ENCODE assay signal across 20 cellular contexts in the genomic region with DNA sequence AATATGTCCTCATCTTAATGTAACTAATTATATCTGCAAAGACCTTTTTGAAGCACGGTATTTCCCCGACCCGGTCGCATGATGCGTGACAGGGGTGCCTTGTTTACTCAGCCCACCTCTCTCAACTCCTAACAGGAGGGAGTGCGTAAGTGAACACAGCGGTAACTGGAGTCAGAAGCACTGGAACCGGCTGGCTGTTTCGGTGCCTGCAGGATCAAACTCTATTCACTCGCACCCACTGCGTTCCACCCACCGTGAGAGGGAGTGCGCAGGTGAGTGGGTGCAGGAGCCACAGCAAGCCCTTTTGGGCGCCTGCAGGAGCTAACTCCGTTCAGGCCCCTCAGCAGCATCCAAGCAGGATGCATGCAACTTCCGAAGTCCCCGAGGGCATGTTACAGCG.
"Had no signal": no experiment of that assay in that cellular context is flagged by ENCODE, and none has a peak within 500 bp of the region (broad histone marks: within the 10 kb centered on the region; RNA-seq: fewer than 3 reads in every experiment).

No MANE protein-coding gene starts in this region.

- H3K4me3 ChIP-seq: dorsolateral prefrontal cortex, mucosa of descending colon, pancreas, prostate gland, right lobe of liver, testis, tibial nerve had no signal

- H3K27ac Mint-ChIP-seq: naive thymus-derived CD8-positive, alpha-beta T cell; stimulated activated naive B cell treated with anti-CD40 and anti-IgM and Interleukin-4, amounts not matched to agents 10 μg/mL and 1 μg/mL and 100 μg/mL, for 72 hours; stimulated activated naive CD8-positive, alpha-beta T cell treated with anti-CD3 and anti-CD28 coated beads, Interleukin-15, amount 100 ng/mL, for 72 hours had no signal

- H3K4me1 Mint-ChIP-seq: central memory CD8-positive, alpha-beta T cell; naive thymus-derived CD8-positive, alpha-beta T cell; stimulated activated naive B cell treated with anti-CD40 and anti-IgM and Interleukin-4, amounts not matched to agents 10 μg/mL and 1 μg/mL and 100 μg/mL, for 72 hours; stimulated activated naive CD8-positive, alpha-beta T cell treated with anti-CD3 and anti-CD28 coated beads, Interleukin-15, amount 100 ng/mL, for 72 hours had no signal

- DNase-seq: cortex of kidney; dorsolateral prefrontal cortex; effector CD8-positive, alpha-beta T cell; mucosa of descending colon; naive thymus-derived CD8-positive, alpha-beta T cell; occipital lobe; retina; right lobe of liver; stimulated activated CD4-positive, alpha-beta T cell treated with anti-CD3 and anti-CD28 coated beads, Interleukin-2, amount 100 ng/mL, for 24 hours; stimulated activated CD4-positive, alpha-beta T cell treated with anti-CD3 and anti-CD28 coated beads, Interleukin-4, amount 100 ng/mL, for 4 hours; stimulated activated naive B cell treated with anti-CD40 and anti-IgM and Interleukin-4, amounts not matched to agents 10 μg/mL and 1 μg/mL and 100 μg/mL, for 72 hours; stimulated activated naive CD8-positive, alpha-beta T cell treated with anti-CD3 and anti-CD28 coated beads, Interleukin-15, amount 100 ng/mL, for 72 hours; testis had no signal

- H3K27ac ChIP-seq: dorsolateral prefrontal cortex, pancreas, prostate gland, right lobe of liver, testis, tibial nerve had no signal

- H3K9me3 Mint-ChIP-seq: stimulated activated naive B cell treated with anti-CD40 and anti-IgM and Interleukin-4, amounts not matched to agents 10 μg/mL and 1 μg/mL and 100 μg/mL, for 72 hours had no signal

- H3K27me3 Mint-ChIP-seq: central memory CD8-positive, alpha-beta T cell; naive thymus-derived CD8-positive, alpha-beta T cell; stimulated activated naive B cell treated with anti-CD40 and anti-IgM and Interleukin-4, amounts not matched to agents 10 μg/mL and 1 μg/mL and 100 μg/mL, for 72 hours; stimulated activated naive CD8-positive, alpha-beta T cell treated with anti-CD3 and anti-CD28 coated beads, Interleukin-15, amount 100 ng/mL, for 72 hours had no signal

- H3K9me3 ChIP-seq: mucosa of descending colon, pancreas, prostate gland, right lobe of liver, testis, tibial nerve had no signal

- H3K27me3 ChIP-seq: dorsolateral prefrontal cortex, pancreas, right lobe of liver, testis, tibial nerve had no signal

- H3K4me3 Mint-ChIP-seq: central memory CD8-positive, alpha-beta T cell; naive thymus-derived CD8-positive, alpha-beta T cell; neural crest cell; stimulated activated naive B cell treated with anti-CD40 and anti-IgM and Interleukin-4, amounts not matched to agents 10 μg/mL and 1 μg/mL and 100 μg/mL, for 72 hours; stimulated activated naive CD8-positive, alpha-beta T cell treated with anti-CD3 and anti-CD28 coated beads, Interleukin-15, amount 100 ng/mL, for 72 hours had no signal

- H3K4me1 ChIP-seq: pancreas, prostate gland, right lobe of liver, testis, tibial nerve had no signal

- ATAC-seq: esophagus mucosa; left cardiac atrium; mucosa of descending colon; naive thymus-derived CD8-positive, alpha-beta T cell; pancreas; right lobe of liver; stimulated activated naive B cell treated with anti-CD40 and anti-IgM and Interleukin-4, amounts not matched to agents 10 μg/mL and 1 μg/mL and 100 μg/mL, for 72 hours; stimulated activated naive CD8-positive, alpha-beta T cell treated with anti-CD3 and anti-CD28 coated beads, Interleukin-15, amount 100 ng/mL, for 72 hours had no signal

- H3K36me3 Mint-ChIP-seq: naive thymus-derived CD8-positive, alpha-beta T cell; stimulated activated naive B cell treated with anti-CD40 and anti-IgM and Interleukin-4, amounts not matched to agents 10 μg/mL and 1 μg/mL and 100 μg/mL, for 72 hours had no signal

- H3K36me3 ChIP-seq: pancreas, prostate gland, right lobe of liver, tibial nerve had no signal
